In the genomic region with DNA sequence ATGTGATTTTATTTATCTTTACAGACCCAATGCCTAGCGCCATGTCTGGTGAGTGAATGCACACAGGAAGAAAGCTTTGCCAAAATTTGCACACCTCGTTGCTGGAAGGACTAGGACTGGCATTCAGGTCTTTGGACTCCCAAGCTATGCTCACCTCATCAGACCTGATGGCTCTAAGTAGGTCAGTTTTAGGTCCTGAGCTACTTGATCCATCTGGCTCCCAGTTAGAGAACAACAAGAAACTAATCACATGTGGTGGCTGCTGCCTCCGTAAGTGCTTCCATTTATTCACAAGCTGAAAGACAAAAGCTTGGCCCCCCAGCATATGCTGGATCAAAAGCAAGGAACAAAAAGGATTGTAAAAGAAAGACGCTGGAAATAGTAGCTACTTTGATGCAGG, we compare ENCODE assay signal across 16 cellular contexts.
A peak's percentile ranks its signal among the peaks of the same experiment; 100 is the strongest.
DNase-seq lines count a peak whose midpoint lies in the region; ATAC-seq and TF ChIP-seq lines count a peak whose summit lies in the region.
"Had no signal": no experiment of that assay in that cellular context is flagged by ENCODE, and none has a peak within 500 bp of the region (broad histone marks: within the 10 kb centered on the region; RNA-seq: fewer than 3 reads in every experiment).

No MANE protein-coding gene starts in this region.

- intact Hi-C loops in natural killer cell (cut with micrococcal nuclease): loop anchor here (10.0 kb wide), 1 partner anchor 57 kb away; no protein-coding TSS in a partner anchor

- H3K27me3 ChIP-seq in WERI-Rb-1 (ENCODE audit: insufficient read depth, low read depth, severe bottlenecking): no peaks in the 10 kb centered on the region

- no peak for TF ChIP-seq CTCF in natural killer cell (IDR thresholded peaks at IDR 0.05)
- no peak for TF ChIP-seq CTCF in WERI-Rb-1 (IDR thresholded peaks at IDR 0.05; ENCODE audit: low read depth, low read length)

- peak overlapping the region; percentile 77 for H3K27ac ChIP-seq in WERI-Rb-1
- H3K27ac ChIP-seq: C4-2B had no signal

- H3K27ac Mint-ChIP-seq in natural killer cell (no peak overlapping the region), immature natural killer cell (peak overlapping the region in 4 of 6 donors; percentile 4 to 88 (median 37))
- H3K27ac Mint-ChIP-seq in natural killer cell treated with Interleukin-12 subunit alpha and Interleukin-12 subunit beta and Interleukin-15 and Interleukin-18, amount 100 ng/mL, for 72 hours: no peak overlapping the region
- H3K27ac Mint-ChIP-seq: HFFc6 had no signal

- H3K4me3 ChIP-seq in WERI-Rb-1 (ENCODE audit: low read depth, low read length): no peak overlapping the region

- H3K9me3 ChIP-seq in WERI-Rb-1 (ENCODE audit: severe bottlenecking): no peaks in the 10 kb centered on the region

- H3K9me3 Mint-ChIP-seq in natural killer cell: no peaks in the 10 kb centered on the region
- peaks cover 4% of the 10 kb centered on the region for H3K9me3 Mint-ChIP-seq in natural killer cell treated with Interleukin-12 subunit alpha and Interleukin-12 subunit beta and Interleukin-15 and Interleukin-18, amount 100 ng/mL, for 72 hours
- H3K9me3 Mint-ChIP-seq in immature natural killer cell: no peaks in the 10 kb centered on the region
- H3K9me3 Mint-ChIP-seq: HFFc6 had no signal

- H3K4me1 Mint-ChIP-seq in natural killer cell (peaks cover 44 to 45% of the 10 kb centered on the region in 2 donors), immature natural killer cell (peaks cover 42 to 44% of the 10 kb centered on the region in 2 donors)
- H3K4me1 Mint-ChIP-seq in natural killer cell treated with Interleukin-12 subunit alpha and Interleukin-12 subunit beta and Interleukin-15 and Interleukin-18, amount 100 ng/mL, for 72 hours (ENCODE audit: low read depth in 2 of 2): peaks cover 28 to 39% of the 10 kb centered on the region in 2 donors

- DNase-seq in natural killer cell: no peak
- DNase-seq in natural killer cell treated with Interleukin-12 subunit alpha and Interleukin-12 subunit beta and Interleukin-15 and Interleukin-18, amount 100 ng/mL, for 72 hours (ENCODE audit: low spot score): no peak
- peak; percentile 39 for DNase-seq in WERI-Rb-1
- no peak for DNase-seq in immature natural killer cell
- DNase-seq in retina: peak; percentile 58
- no peak for DNase-seq in COLO668 (lab: John Stamatoyannopoulos, UW; ENCODE audit: unreplicated experiment)
- DNase-seq in NCI-H226: no peak
- no peak for DNase-seq in stimulated activated CD4-positive, alpha-beta T cell treated with anti-CD3 and anti-CD28 coated beads, Interleukin-12 subunit alpha, Interleukin-12 subunit beta, amount 100 ng/mL, for 4 hours
- DNase-seq: ACHN; CD4-positive, alpha-beta memory T cell; COR-L47; DMS153; HCEC 1CT; HFFc6 had no signal

- H3K36me3 Mint-ChIP-seq in natural killer cell: no peaks in the 10 kb centered on the region
- no peaks in the 10 kb centered on the region for H3K36me3 Mint-ChIP-seq in natural killer cell treated with Interleukin-12 subunit alpha and Interleukin-12 subunit beta and Interleukin-15 and Interleukin-18, amount 100 ng/mL, for 72 hours
- peaks cover 0 to 4% (median 0%) of the 10 kb centered on the region in 3 donors for H3K36me3 Mint-ChIP-seq in immature natural killer cell
- H3K36me3 Mint-ChIP-seq: CD4-positive, alpha-beta memory T cell had no signal

- peak overlapping the region; percentile 53 for H3K4me3 Mint-ChIP-seq in natural killer cell
- H3K4me3 Mint-ChIP-seq in natural killer cell treated with Interleukin-12 subunit alpha and Interleukin-12 subunit beta and Interleukin-15 and Interleukin-18, amount 100 ng/mL, for 72 hours: no peak overlapping the region
- peak overlapping the region in 4 of 5 donors; percentile 18 to 74 (median 56) for H3K4me3 Mint-ChIP-seq in immature natural killer cell
- H3K4me3 Mint-ChIP-seq: HFFc6 had no signal

- ATAC-seq in natural killer cell: no peak
- ATAC-seq in natural killer cell treated with Interleukin-12 subunit alpha and Interleukin-12 subunit beta and Interleukin-15 and Interleukin-18, amount 100 ng/mL, for 72 hours: no peak
- ATAC-seq: HepG2 had no signal

- H3K36me3 ChIP-seq in WERI-Rb-1: no peaks in the 10 kb centered on the region

- H3K27me3 Mint-ChIP-seq in natural killer cell (ENCODE audit: low read depth in 2 of 2) (no peaks in the 10 kb centered on the region), immature natural killer cell (ENCODE audit: low read depth in 3 of 3) (peaks cover 0 to 2% (median 0%) of the 10 kb centered on the region in 3 donors)
- peaks cover 3 to 14% of the 10 kb centered on the region in 2 donors for H3K27me3 Mint-ChIP-seq in natural killer cell treated with Interleukin-12 subunit alpha and Interleukin-12 subunit beta and Interleukin-15 and Interleukin-18, amount 100 ng/mL, for 72 hours

Comparison
In these comparisons a context has a peak if more than half of its experiments do, and no peak if none do; other contexts are left out.
1. DNase-seq: peak in WERI-Rb-1 (single experiment) and retina (single experiment); none in natural killer cell (single experiment), natural killer cell treated with Interleukin-12 subunit alpha and Interleukin-12 subunit beta and Interleukin-15 and Interleukin-18, amount 100 ng/mL, for 72 hours (single experiment), immature natural killer cell (0 of 3), COLO668 (single experiment), NCI-H226 (single experiment) and stimulated activated CD4-positive, alpha-beta T cell treated with anti-CD3 and anti-CD28 coated beads, Interleukin-12 subunit alpha, Interleukin-12 subunit beta, amount 100 ng/mL, for 4 hours (single experiment).
2. H3K27ac Mint-ChIP-seq: peak in immature natural killer cell (4 of 6); none in natural killer cell (0 of 2) and natural killer cell treated with Interleukin-12 subunit alpha and Interleukin-12 subunit beta and Interleukin-15 and Interleukin-18, amount 100 ng/mL, for 72 hours (0 of 2).